29 cellular contexts compared by ENCODE assay signal in genomic region chr4:4770610-4771009, GRCh38.
"Had no signal": no experiment of that assay in that cellular context is flagged by ENCODE, and none has a peak within 500 bp of the region (broad histone marks: within the 10 kb centered on the region; RNA-seq: fewer than 3 reads in every experiment).

No MANE protein-coding gene starts in this region.

- H3K4me2 ChIP-seq: smooth muscle cell had no signal

- H3K27me3 Mint-ChIP-seq: naive thymus-derived CD8-positive, alpha-beta T cell; stimulated activated naive CD8-positive, alpha-beta T cell treated with anti-CD3 and anti-CD28 coated beads, Interleukin-15, amount 100 ng/mL, for 72 hours; type B pancreatic cell had no signal

- H3K27me3 ChIP-seq: left lung, pancreas, tibial nerve, uterus had no signal

- H3K4me3 Mint-ChIP-seq: immature natural killer cell; naive thymus-derived CD8-positive, alpha-beta T cell; nephron; neural crest cell; stimulated activated memory B cell treated with anti-CD40 and anti-IgM and Interleukin-4, amounts not matched to agents 10 μg/mL and 1 μg/mL and 100 μg/mL, for 72 hours; stimulated activated naive CD8-positive, alpha-beta T cell treated with anti-CD3 and anti-CD28 coated beads, Interleukin-15, amount 100 ng/mL, for 72 hours; type B pancreatic cell had no signal

- H3K36me3 ChIP-seq: left lung, lower lobe of right lung, pancreas, prostate gland, tibial nerve, uterus had no signal

- ATAC-seq: left colon; left lung; lower lobe of right lung; naive thymus-derived CD8-positive, alpha-beta T cell; right cardiac atrium; stimulated activated memory B cell treated with anti-CD40 and anti-IgM and Interleukin-4, amounts not matched to agents 10 μg/mL and 1 μg/mL and 100 μg/mL, for 72 hours; stimulated activated naive CD8-positive, alpha-beta T cell treated with anti-CD3 and anti-CD28 coated beads, Interleukin-15, amount 100 ng/mL, for 72 hours had no signal

- H3K9me3 Mint-ChIP-seq: type B pancreatic cell had no signal

- FAIRE-seq: islet of Langerhans, kidney, pancreas had no signal

- H3K9me3 ChIP-seq: left lung, lower lobe of right lung, pancreas, prostate gland, uterus had no signal

- H3K4me3 ChIP-seq: left lung, lower lobe of right lung, pancreas, prostate gland, smooth muscle cell, tibial nerve, uterus had no signal

- H3K4me1 ChIP-seq: left lung, lower lobe of right lung, pancreas, prostate gland, tibial nerve, uterus had no signal

- H3K27ac ChIP-seq: left lung, lower lobe of right lung, pancreas, prostate gland, tibial nerve, uterus had no signal

- DNase-seq: immature natural killer cell; kidney; left colon; left lung; lower lobe of right lung; mammary epithelial cell; mesenchymal stem cell; naive thymus-derived CD8-positive, alpha-beta T cell; nucleus accumbens; posterior cingulate gyrus; retina; right cardiac atrium; stimulated activated CD4-positive, alpha-beta T cell treated with anti-CD3 and anti-CD28 coated beads, Interleukin-1b, Interleukin-23, amount 100 ng/mL, for 48 hours; stimulated activated CD4-positive, alpha-beta T cell treated with anti-CD3 and anti-CD28 coated beads, Interleukin-2, amount 100 ng/mL, for 48 hours; stimulated activated CD4-positive, alpha-beta T cell treated with anti-CD3 and anti-CD28 coated beads, Interleukin-4, amount 100 ng/mL, for 4 hours; stimulated activated CD8-positive, alpha-beta memory T cell treated with anti-CD3 and anti-CD28 coated beads, Interleukin-4, amount 100 ng/mL, for 48 hours; stimulated activated naive CD4-positive, alpha-beta T cell treated with Interleukin-2 at 50 U/mL for 16 hours; stimulated activated naive CD8-positive, alpha-beta T cell treated with anti-CD3 and anti-CD28 coated beads, Interleukin-15, amount 100 ng/mL, for 72 hours; substantia nigra; uterus had no signal

- H3K4me1 Mint-ChIP-seq: immature natural killer cell; naive thymus-derived CD8-positive, alpha-beta T cell; stimulated activated memory B cell treated with anti-CD40 and anti-IgM and Interleukin-4, amounts not matched to agents 10 μg/mL and 1 μg/mL and 100 μg/mL, for 72 hours; stimulated activated naive CD8-positive, alpha-beta T cell treated with anti-CD3 and anti-CD28 coated beads, Interleukin-15, amount 100 ng/mL, for 72 hours had no signal

- H3K27ac Mint-ChIP-seq: immature natural killer cell; naive thymus-derived CD8-positive, alpha-beta T cell; nephron; stimulated activated memory B cell treated with anti-CD40 and anti-IgM and Interleukin-4, amounts not matched to agents 10 μg/mL and 1 μg/mL and 100 μg/mL, for 72 hours; stimulated activated naive CD8-positive, alpha-beta T cell treated with anti-CD3 and anti-CD28 coated beads, Interleukin-15, amount 100 ng/mL, for 72 hours; type B pancreatic cell had no signal
